ENCODE assay signal across 20 cellular contexts in the genomic region with DNA sequence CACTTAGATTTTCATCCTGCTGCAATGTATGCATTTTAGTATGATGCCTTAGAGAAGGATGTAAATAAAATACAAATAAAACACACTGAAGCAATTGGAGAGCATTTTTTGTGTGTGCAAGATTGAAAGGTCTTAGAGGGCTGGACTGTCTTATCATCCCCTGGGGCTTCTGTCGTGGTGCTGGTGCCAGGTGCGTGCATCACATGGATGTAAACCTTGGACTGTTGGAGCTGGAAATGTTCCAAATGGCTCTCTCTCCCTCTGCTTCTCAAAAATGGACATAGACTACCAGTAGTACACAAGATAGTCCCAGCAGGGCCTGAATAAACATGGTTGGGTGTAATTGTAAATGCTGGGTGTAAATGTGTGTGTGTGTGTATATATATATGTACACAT. TPM values are rescaled to one million over a fixed set of nuclear protein-coding genes. Genes with fewer than 3 reads are reported as not detected.
A peak's percentile ranks its signal among the peaks of the same experiment; 100 is the strongest.
DNase-seq lines count a peak whose midpoint lies in the region; ATAC-seq and TF ChIP-seq lines count a peak whose summit lies in the region.
"Had no signal": no experiment of that assay in that cellular context is flagged by ENCODE, and none has a peak within 500 bp of the region (broad histone marks: within the 10 kb centered on the region; RNA-seq: fewer than 3 reads in every experiment).

No MANE protein-coding gene starts in this region.

- H3K4me1 Mint-ChIP-seq in osteocyte (ENCODE audit: unreplicated experiment) (peaks cover 53% of the 10 kb centered on the region), WTC11 (peaks cover 19% of the 10 kb centered on the region)
- H3K4me1 Mint-ChIP-seq: activated CD4-positive, alpha-beta T cell treated with anti-CD3 and anti-CD28 coated beads, Interleukin-2, amount 10 ng/mL, durations not matched to agents 24 days and 14 days; central memory CD8-positive, alpha-beta T cell had no signal

- H3K27ac Mint-ChIP-seq in osteocyte (ENCODE audit: unreplicated experiment) (no peak overlapping the region), WTC11 (no peak overlapping the region)
- no peak overlapping the region for H3K27ac Mint-ChIP-seq in activated naive CD4-positive, alpha-beta T cell treated with anti-CD3 and anti-CD28 coated beads, Interleukin-2, amount 50 U/mL, for 72 hours
- H3K27ac Mint-ChIP-seq: activated CD4-positive, alpha-beta T cell treated with anti-CD3 and anti-CD28 coated beads, Interleukin-2, amount 10 ng/mL, durations not matched to agents 24 days and 14 days; endodermal cell; GM23338; natural killer cell treated with Interleukin-12 subunit alpha and Interleukin-12 subunit beta and Interleukin-15 and Interleukin-18, amount 100 ng/mL, for 72 hours had no signal

- POLR2A ChIA-PET in WTC11 (lab: Charles Lee): no interaction called here

- TF ChIP-seq CTCF in osteocyte (IDR thresholded peaks at IDR 0.05) (no peak), WTC11 (IDR thresholded peaks at IDR 0.05) (no peak)

- H3K9me3 Mint-ChIP-seq in osteocyte (ENCODE audit: unreplicated experiment): no peaks in the 10 kb centered on the region
- peaks cover 5% of the 10 kb centered on the region for H3K9me3 Mint-ChIP-seq in WTC11
- no peaks in the 10 kb centered on the region for H3K9me3 Mint-ChIP-seq in activated naive CD4-positive, alpha-beta T cell treated with anti-CD3 and anti-CD28 coated beads, Interleukin-2, amount 50 U/mL, for 72 hours
- H3K9me3 Mint-ChIP-seq: activated CD4-positive, alpha-beta T cell treated with anti-CD3 and anti-CD28 coated beads, Interleukin-2, amount 10 ng/mL, durations not matched to agents 24 days and 14 days; central memory CD8-positive, alpha-beta T cell; endodermal cell; GM23338; natural killer cell treated with Interleukin-12 subunit alpha and Interleukin-12 subunit beta and Interleukin-15 and Interleukin-18, amount 100 ng/mL, for 72 hours had no signal

- CTCF ChIA-PET in WTC11 (lab: Charles Lee): no interaction called here

- H3K36me3 Mint-ChIP-seq in osteocyte (ENCODE audit: unreplicated experiment) (no peaks in the 10 kb centered on the region), WTC11 (peaks cover 3% of the 10 kb centered on the region; the same call in 1 of the 2 replicates)
- no peaks in the 10 kb centered on the region for H3K36me3 Mint-ChIP-seq in activated naive CD4-positive, alpha-beta T cell treated with anti-CD3 and anti-CD28 coated beads, Interleukin-2, amount 50 U/mL, for 72 hours
- H3K36me3 Mint-ChIP-seq: natural killer cell treated with Interleukin-12 subunit alpha and Interleukin-12 subunit beta and Interleukin-15 and Interleukin-18, amount 100 ng/mL, for 72 hours had no signal

- peak overlapping the region; percentile 99 for H3K27ac ChIP-seq in cingulate gyrus (ENCODE audit: low read depth, low read length)
- H3K27ac ChIP-seq: A549, SK-N-MC had no signal

- H3K4me3 Mint-ChIP-seq in osteocyte (ENCODE audit: unreplicated experiment) (no peak overlapping the region), WTC11 (no peak overlapping the region)
- H3K4me3 Mint-ChIP-seq: activated CD4-positive, alpha-beta T cell treated with anti-CD3 and anti-CD28 coated beads, Interleukin-2, amount 10 ng/mL, durations not matched to agents 24 days and 14 days; central memory CD8-positive, alpha-beta T cell; endodermal cell; GM23338; natural killer cell treated with Interleukin-12 subunit alpha and Interleukin-12 subunit beta and Interleukin-15 and Interleukin-18, amount 100 ng/mL, for 72 hours had no signal

- no peaks in the 10 kb centered on the region for H3K27me3 Mint-ChIP-seq in osteocyte (ENCODE audit: unreplicated experiment)
- H3K27me3 Mint-ChIP-seq in WTC11 (ENCODE audit: low read depth): peaks cover 3% of the 10 kb centered on the region; the same call in 1 of the 2 replicates

- DNase-seq in NCI-H82 (lab: John Stamatoyannopoulos, UW): peak; percentile 60
- no peak for DNase-seq in NCI-H82 treated with DMSO at 0.1 percent for 48 hours (lab: John Stamatoyannopoulos, UW; ENCODE audit: unreplicated experiment)
- peak; percentile 34 for DNase-seq in NCI-H345 treated with DMSO at 0.1 percent for 48 hours (lab: John Stamatoyannopoulos, UW; ENCODE audit: unreplicated experiment)
- no peak for DNase-seq in middle frontal gyrus (ENCODE audit: extremely low spot score, low spot score)
- no peak for DNase-seq in osteocyte (ENCODE audit: extremely low spot score, unreplicated experiment)
- DNase-seq in WTC11 (ENCODE audit: low spot score): no peak
- no peak for DNase-seq in activated naive CD4-positive, alpha-beta T cell treated with anti-CD3 and anti-CD28 coated beads, Interleukin-2, amount 50 U/mL, for 72 hours (ENCODE audit: low spot score in 2 of 2)
- DNase-seq: activated CD4-positive, alpha-beta T cell treated with anti-CD3 and anti-CD28 coated beads, Interleukin-2, amount 10 ng/mL, durations not matched to agents 24 days and 14 days; activated gamma-delta T cell treated with Interleukin-2 at 50 U/mL for 16 hours; amniotic stem cell; DND-41; endodermal cell; NCI-H187 treated with DMSO at 0.1 percent for 48 hours; NK-92 treated with Interleukin-12 subunit alpha and Interleukin-12 subunit beta, amount 100 ng/mL, for 24 hours had no signal

- ATAC-seq in WTC11: no peak
- ATAC-seq in activated naive CD4-positive, alpha-beta T cell treated with anti-CD3 and anti-CD28 coated beads, Interleukin-2, amount 50 U/mL, for 72 hours: no peak
- ATAC-seq: A549; GM23338; natural killer cell treated with Interleukin-12 subunit alpha and Interleukin-12 subunit beta and Interleukin-15 and Interleukin-18, amount 100 ng/mL, for 72 hours had no signal

TF ChIP-seq in WTC11, 78 proteins besides CTCF, POLR2A, EP300 and RAD21:
- TF ChIP-seq ETV6 (CRISPR knock-in tag; IDR thresholded peaks at IDR 0.05) (no peak), ZNF121 (CRISPR knock-in tag; IDR thresholded peaks at IDR 0.05) (no peak)
- TF ChIP-seq, protein P1, sequence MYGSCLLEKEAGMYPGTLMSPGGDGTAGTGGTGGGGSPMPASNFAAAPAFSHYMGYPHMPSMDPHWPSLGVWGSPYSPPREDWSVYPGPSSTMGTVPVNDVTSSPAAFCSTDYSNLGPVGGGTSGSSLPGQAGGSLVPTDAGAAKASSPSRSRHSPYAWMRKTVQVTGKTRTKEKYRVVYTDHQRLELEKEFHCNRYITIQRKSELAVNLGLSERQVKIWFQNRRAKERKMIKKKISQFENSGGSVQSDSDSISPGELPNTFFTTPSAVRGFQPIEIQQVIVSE (CRISPR knock-in tag; IDR thresholded peaks at IDR 0.05; ENCODE audit: borderline replicate concordance): no peak
- TF ChIP-seq, protein P2, sequence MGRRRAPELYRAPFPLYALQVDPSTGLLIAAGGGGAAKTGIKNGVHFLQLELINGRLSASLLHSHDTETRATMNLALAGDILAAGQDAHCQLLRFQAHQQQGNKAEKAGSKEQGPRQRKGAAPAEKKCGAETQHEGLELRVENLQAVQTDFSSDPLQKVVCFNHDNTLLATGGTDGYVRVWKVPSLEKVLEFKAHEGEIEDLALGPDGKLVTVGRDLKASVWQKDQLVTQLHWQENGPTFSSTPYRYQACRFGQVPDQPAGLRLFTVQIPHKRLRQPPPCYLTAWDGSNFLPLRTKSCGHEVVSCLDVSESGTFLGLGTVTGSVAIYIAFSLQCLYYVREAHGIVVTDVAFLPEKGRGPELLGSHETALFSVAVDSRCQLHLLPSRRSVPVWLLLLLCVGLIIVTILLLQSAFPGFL (CRISPR knock-in tag; IDR thresholded peaks at IDR 0.05; ENCODE audit: borderline replicate concordance): no peak

RNA-seq across cellular contexts. Expression of a gene that starts 40.5 kb away (rescaled TPM):
- total RNA-seq in osteocyte: 21.8 and 22.6 TPM in 2 replicates
- total RNA-seq in WTC11 (2021): 3.5 to 4.9 TPM (median 3.6 TPM) in 3 replicates
- total RNA-seq in activated naive CD4-positive, alpha-beta T cell treated with anti-CD3 and anti-CD28 coated beads, Interleukin-2, amount 50 U/mL, for 72 hours: under 1 TPM in 1 of 2 donors, not detected in 1; 0.07 TPM
- total RNA-seq: natural killer cell treated with Interleukin-12 subunit alpha and Interleukin-12 subunit beta and Interleukin-15 and Interleukin-18, amount 100 ng/mL, for 72 hours had no signal

Comparison
In these comparisons a context has a peak if more than half of its experiments do, and no peak if none do; other contexts are left out.
1. DNase-seq: peak in NCI-H82 (single experiment) and NCI-H345 treated with DMSO at 0.1 percent for 48 hours (single experiment); none in NCI-H82 treated with DMSO at 0.1 percent for 48 hours (single experiment), middle frontal gyrus (single experiment), osteocyte (single experiment), WTC11 (single experiment) and activated naive CD4-positive, alpha-beta T cell treated with anti-CD3 and anti-CD28 coated beads, Interleukin-2, amount 50 U/mL, for 72 hours (0 of 2).